Comparison of ENCODE assay signal across 18 cellular contexts in the genomic region with DNA sequence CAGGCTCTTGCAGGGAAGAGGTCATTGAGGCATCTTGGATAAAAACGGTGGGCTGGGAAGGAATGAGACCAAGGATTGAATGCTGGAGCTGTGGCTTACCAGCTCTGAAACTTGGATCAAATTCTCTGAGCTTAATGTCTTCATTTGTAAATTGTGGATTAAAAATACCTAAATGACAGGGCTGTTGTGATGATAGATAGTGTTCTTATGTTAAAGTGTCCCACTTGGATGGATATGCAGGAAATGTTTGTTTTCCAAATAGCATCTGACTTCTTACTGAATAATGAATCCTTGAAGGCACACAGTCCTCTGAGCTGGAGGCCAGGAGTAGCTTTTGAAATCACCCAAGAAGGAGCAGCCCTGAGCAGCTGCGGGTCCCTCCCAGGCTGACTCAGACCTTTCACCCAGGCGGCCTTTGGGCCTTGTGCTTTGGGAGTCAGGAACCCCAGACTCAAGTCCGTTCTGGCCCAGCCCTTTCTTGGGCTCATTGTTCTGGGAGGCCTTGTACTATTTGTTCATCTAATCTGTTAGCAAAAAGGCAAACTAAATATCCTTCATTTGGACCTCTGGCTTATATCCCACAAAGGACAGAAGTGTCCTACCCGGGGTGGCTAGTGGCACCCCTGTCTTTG.
DNase-seq lines count a peak whose midpoint lies in the region; ATAC-seq, FAIRE-seq and TF ChIP-seq lines count a peak whose summit lies in the region.
"Had no signal": no experiment of that assay in that cellular context is flagged by ENCODE, and none has a peak within 500 bp of the region (broad histone marks: within the 10 kb centered on the region; RNA-seq: fewer than 3 reads in every experiment).

No MANE protein-coding gene starts in this region.

- FAIRE-seq in HTR-8/SVneo (lab: Jason Lieb, UNC) = no peak
- FAIRE-seq: A549, RCC 7860 had no signal

- H3K36me3 Mint-ChIP-seq in nephron (ENCODE audit: low read depth) = no peaks in the 10 kb centered on the region
- H3K36me3 Mint-ChIP-seq: CD4-positive, alpha-beta memory T cell; naive B cell had no signal

- TF ChIP-seq CTCF in fibroblast of villous mesenchyme (IDR thresholded peaks at IDR 0.05; ENCODE audit: insufficient read depth, low read depth, low read length) (no peak), nephron (IDR thresholded peaks at IDR 0.05; ENCODE audit: unreplicated experiment in 3 of 3) (no peak)

- H3K27ac Mint-ChIP-seq in stimulated activated naive CD8-positive, alpha-beta T cell treated with anti-CD3 and anti-CD28 coated beads, Interleukin-15, amount 100 ng/mL, for 72 hours = no peak overlapping the region
- H3K27ac Mint-ChIP-seq in nephron = peak overlapping the region; percentile 28 to 55 (median 39)
- H3K27ac Mint-ChIP-seq: CD4-positive, alpha-beta memory T cell; naive B cell had no signal

- DNase-seq in stimulated activated naive CD8-positive, alpha-beta T cell treated with anti-CD3 and anti-CD28 coated beads, Interleukin-15, amount 100 ng/mL, for 72 hours = no peak
- no peak for DNase-seq in stimulated activated naive CD8-positive, alpha-beta T cell treated with anti-CD3 and anti-CD28 coated beads, Interleukin-15, Interleukin-2, amounts not matched to agents 100 U/mL and 50 U/mL, for 24 hours
- DNase-seq in fibroblast of villous mesenchyme (ENCODE audit: low read depth) (peak; percentile 11), NCI-H526 (lab: John Stamatoyannopoulos, UW) (no peak), HTR-8/SVneo (ENCODE audit: insufficient read length, low spot score) (no peak), NCI-H524 treated with DMSO at 0.1 percent for 48 hours (lab: John Stamatoyannopoulos, UW) (no peak)
- DNase-seq: activated CD4-positive, alpha-beta T cell treated with anti-CD3 and anti-CD28 coated beads, Interleukin-2, amount 50 U/mL, for 48 hours; activated T-cell treated with anti-CD3 and anti-CD28 coated beads, Interleukin-2, amount 50 U/mL, for 4 hours; CD4-positive, alpha-beta memory T cell; EL; naive B cell; NCI-H748 treated with DMSO at 0.1 percent for 48 hours; stimulated activated CD4-positive, alpha-beta T cell treated with anti-CD3 and anti-CD28 coated beads, Interleukin-1b, Interleukin-23, amount 100 ng/mL, for 48 hours had no signal

- H3K4me1 Mint-ChIP-seq in stimulated activated naive CD8-positive, alpha-beta T cell treated with anti-CD3 and anti-CD28 coated beads, Interleukin-15, amount 100 ng/mL, for 72 hours = peaks cover 6% of the 10 kb centered on the region
- H3K4me1 Mint-ChIP-seq in nephron = peaks cover 31% of the 10 kb centered on the region

- H3K9me3 Mint-ChIP-seq in stimulated activated naive CD8-positive, alpha-beta T cell treated with anti-CD3 and anti-CD28 coated beads, Interleukin-15, amount 100 ng/mL, for 72 hours = no peaks in the 10 kb centered on the region
- H3K9me3 Mint-ChIP-seq in nephron = no peaks in the 10 kb centered on the region
- H3K9me3 Mint-ChIP-seq: activated T-cell treated with anti-CD3 and anti-CD28 coated beads, Interleukin-2, amount 50 U/mL, for 4 hours; CD4-positive, alpha-beta memory T cell; naive B cell had no signal

- no peak overlapping the region for H3K4me3 Mint-ChIP-seq in stimulated activated naive CD8-positive, alpha-beta T cell treated with anti-CD3 and anti-CD28 coated beads, Interleukin-15, amount 100 ng/mL, for 72 hours
- no peak overlapping the region for H3K4me3 Mint-ChIP-seq in nephron
- H3K4me3 Mint-ChIP-seq: activated T-cell treated with anti-CD3 and anti-CD28 coated beads, Interleukin-2, amount 50 U/mL, for 4 hours; CD4-positive, alpha-beta memory T cell; naive B cell had no signal

- peaks cover 12% of the 10 kb centered on the region for H3K27me3 Mint-ChIP-seq in stimulated activated naive CD8-positive, alpha-beta T cell treated with anti-CD3 and anti-CD28 coated beads, Interleukin-15, amount 100 ng/mL, for 72 hours
- H3K27me3 Mint-ChIP-seq in nephron (ENCODE audit: low read depth) = peaks cover under 1% of the 10 kb centered on the region

- no peak overlapping the region for H3K4me3 ChIP-seq in fibroblast of villous mesenchyme (ENCODE audit: low read depth, low read length)
- H3K4me3 ChIP-seq: A549, heart right ventricle had no signal

- ATAC-seq in stimulated activated naive CD8-positive, alpha-beta T cell treated with anti-CD3 and anti-CD28 coated beads, Interleukin-15, amount 100 ng/mL, for 72 hours = peak; percentile 12
- ATAC-seq in stimulated activated naive CD8-positive, alpha-beta T cell treated with anti-CD3 and anti-CD28 coated beads, Interleukin-15, Interleukin-2, amounts not matched to agents 100 U/mL and 50 U/mL, for 24 hours = no peak
- no peak for ATAC-seq in HG02840 (IDR thresholded peaks at IDR 0.05; ENCODE audit: low FRiP score, unreplicated experiment)

Comparison
In these comparisons a context has a peak if more than half of its experiments do, and no peak if none do; other contexts are left out.
1. H3K27ac Mint-ChIP-seq: peak in nephron (3 of 3); none in stimulated activated naive CD8-positive, alpha-beta T cell treated with anti-CD3 and anti-CD28 coated beads, Interleukin-15, amount 100 ng/mL, for 72 hours (0 of 2).